1 cellular context compared by ENCODE assay signal in the genomic region with DNA sequence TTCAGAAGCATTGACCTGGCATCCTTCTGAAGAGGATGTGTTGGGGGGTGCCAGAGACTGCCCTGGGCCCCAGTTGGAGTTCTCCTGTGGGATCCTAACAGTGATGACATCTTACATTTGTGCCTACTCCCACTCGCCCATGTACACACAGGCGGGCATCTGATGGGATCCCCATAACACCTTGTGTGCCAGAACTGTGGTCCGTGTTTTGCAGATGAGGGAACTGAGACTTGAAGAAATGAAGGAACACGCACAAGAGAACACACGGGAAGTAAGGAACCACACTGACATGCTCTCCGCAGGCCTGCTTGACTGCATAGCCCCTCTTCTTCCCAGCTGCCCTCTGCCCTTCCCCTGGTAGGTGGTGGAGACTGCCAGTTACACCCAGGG.
TF ChIP-seq lines count a peak whose summit lies in the region.

No MANE protein-coding gene starts in this region.

TF ChIP-seq in H1, 55 proteins besides CTCF, POLR2A, EP300 and RAD21:
- TF ChIP-seq SP4 (IDR thresholded peaks at IDR 0.05; ENCODE audit: low read length) = no peak
- TF ChIP-seq BRCA1 (IDR thresholded peaks at IDR 0.05; ENCODE audit: low read depth, low read length) = no peak
- TF ChIP-seq SIX5 (IDR thresholded peaks at IDR 0.05; ENCODE audit: low read depth, low read length) = no peak
- no peak for TF ChIP-seq TEAD4 (IDR thresholded peaks at IDR 0.05; ENCODE audit: low read depth, low read length)
- TF ChIP-seq BACH1 (IDR thresholded peaks at IDR 0.05; ENCODE audit: low read length) = no peak
- TF ChIP-seq RBBP5 (IDR thresholded peaks at IDR 0.05; ENCODE audit: borderline replicate concordance, low read depth, low read length) = no peak
- no peak for TF ChIP-seq TAF7 (optimal IDR thresholded peaks at IDR 0.05; ENCODE audit: borderline replicate concordance, low read depth, low read length)
- no peak for TF ChIP-seq SP1 (IDR thresholded peaks at IDR 0.05; ENCODE audit: low read depth, low read length)
